29 cellular contexts compared by ENCODE assay signal in genomic region chr15:100988874-100989273, GRCh38.
"Had no signal": no experiment of that assay in that cellular context is flagged by ENCODE, and none has a peak within 500 bp of the region (broad histone marks: within the 10 kb centered on the region; RNA-seq: fewer than 3 reads in every experiment).

No MANE protein-coding gene starts in this region.

- H3K4me3 Mint-ChIP-seq: activated CD4-positive, alpha-beta memory T cell treated with anti-CD3 and anti-CD28 coated beads, Interleukin-2, amount 10 ng/mL, durations not matched to agents 7 days and 5 days; activated CD4-positive, alpha-beta T cell treated with anti-CD3 and anti-CD28 coated beads, Interleukin-2, amount 10 ng/mL, durations not matched to agents 7 days and 5 days; activated naive CD4-positive, alpha-beta T cell treated with anti-CD3 and anti-CD28 coated beads, Interleukin-2, amount 10 ng/mL, durations not matched to agents 7 days and 5 days; activated naive CD8-positive, alpha-beta T cell treated with anti-CD3 and anti-CD28 coated beads, Interleukin-2, amount 10 ng/mL, durations not matched to agents 7 days and 5 days; activated T-cell treated with anti-CD3 and anti-CD28 coated beads, Interleukin-2, amount 50 U/mL, for 24 hours; activated T-cell treated with anti-CD3 and anti-CD28 coated beads, Interleukin-2, amount 50 U/mL, for 72 hours; central memory CD8-positive, alpha-beta T cell; effector memory CD8-positive, alpha-beta T cell; WTC11 had no signal

- H3K27ac Mint-ChIP-seq: activated CD4-positive, alpha-beta memory T cell treated with anti-CD3 and anti-CD28 coated beads, Interleukin-2, amount 10 ng/mL, durations not matched to agents 7 days and 5 days; activated CD4-positive, alpha-beta T cell treated with anti-CD3 and anti-CD28 coated beads, Interleukin-2, amount 10 ng/mL, durations not matched to agents 7 days and 5 days; activated naive CD4-positive, alpha-beta T cell treated with anti-CD3 and anti-CD28 coated beads, Interleukin-2, amount 10 ng/mL, durations not matched to agents 7 days and 5 days; activated naive CD4-positive, alpha-beta T cell treated with anti-CD3 and anti-CD28 coated beads, Interleukin-2, amount 50 U/mL, for 72 hours; activated naive CD8-positive, alpha-beta T cell treated with anti-CD3 and anti-CD28 coated beads, Interleukin-2, amount 10 ng/mL, durations not matched to agents 7 days and 5 days; activated T-cell treated with anti-CD3 and anti-CD28 coated beads, Interleukin-2, amount 50 U/mL, for 24 hours; activated T-cell treated with anti-CD3 and anti-CD28 coated beads, Interleukin-2, amount 50 U/mL, for 72 hours; effector memory CD8-positive, alpha-beta T cell; WTC11 had no signal

- H3K36me3 Mint-ChIP-seq: activated naive CD4-positive, alpha-beta T cell treated with anti-CD3 and anti-CD28 coated beads, Interleukin-2, amount 10 ng/mL, durations not matched to agents 7 days and 5 days; activated naive CD4-positive, alpha-beta T cell treated with anti-CD3 and anti-CD28 coated beads, Interleukin-2, amount 50 U/mL, for 72 hours; activated naive CD8-positive, alpha-beta T cell treated with anti-CD3 and anti-CD28 coated beads, Interleukin-2, amount 10 ng/mL, durations not matched to agents 7 days and 5 days had no signal

- H3K27ac ChIP-seq: brain microvascular endothelial cell, coronary artery, esophagus muscularis mucosa, foreskin keratinocyte, gastrocnemius medialis, heart left ventricle, VCaP had no signal

- H3K4me3 ChIP-seq: coronary artery, esophagus muscularis mucosa, gastrocnemius medialis, heart left ventricle had no signal

- ATAC-seq: activated naive CD4-positive, alpha-beta T cell treated with anti-CD3 and anti-CD28 coated beads, Interleukin-2, amount 50 U/mL, for 72 hours; activated T-cell treated with anti-CD3 and anti-CD28 coated beads, Interleukin-2, amount 50 U/mL, for 72 hours; effector memory CD8-positive, alpha-beta T cell; foreskin keratinocyte; gastrocnemius medialis; heart left ventricle; WTC11 had no signal

- DNase-seq: activated CD4-positive, alpha-beta memory T cell treated with anti-CD3 and anti-CD28 coated beads, Interleukin-2, amount 10 ng/mL, durations not matched to agents 7 days and 5 days; activated CD4-positive, alpha-beta T cell treated with anti-CD3 and anti-CD28 coated beads for 1 hour; activated CD4-positive, alpha-beta T cell treated with anti-CD3 and anti-CD28 coated beads for 4 hours; activated CD4-positive, alpha-beta T cell treated with anti-CD3 and anti-CD28 coated beads, Interleukin-2, amount 10 ng/mL, durations not matched to agents 7 days and 5 days; activated CD4-positive, alpha-beta T cell treated with anti-CD3 and anti-CD28 coated beads, Interleukin-2, amount 50 U/mL, for 4 hours; activated CD8-positive, alpha-beta memory T cell treated with anti-CD3 and anti-CD28 coated beads, Interleukin-2, amount 50 U/mL, for 48 hours; activated gamma-delta T cell; activated naive CD4-positive, alpha-beta T cell; activated naive CD4-positive, alpha-beta T cell treated with anti-CD3 and anti-CD28 coated beads, Interleukin-2, amount 10 ng/mL, durations not matched to agents 7 days and 5 days; activated naive CD8-positive, alpha-beta T cell treated with anti-CD3 and anti-CD28 coated beads, Interleukin-2, amount 10 ng/mL, durations not matched to agents 7 days and 5 days; activated T-cell treated with anti-CD3 and anti-CD28 coated beads for 4 hours; activated T-cell treated with anti-CD3 and anti-CD28 coated beads, Interleukin-2, amount 50 U/mL, for 24 hours; activated T-cell treated with anti-CD3 and anti-CD28 coated beads, Interleukin-2, amount 50 U/mL, for 72 hours; brain microvascular endothelial cell; dermis blood vessel endothelial cell; effector CD4-positive, alpha-beta T cell; effector memory CD8-positive, alpha-beta T cell; erythroblast; foreskin keratinocyte; gastrocnemius medialis; glutamatergic neuron; heart left ventricle; T-helper 2 cell had no signal

- H3K36me3 ChIP-seq: brain microvascular endothelial cell had no signal

- H3K9me3 ChIP-seq: esophagus muscularis mucosa, gastrocnemius medialis had no signal

- H3K27me3 ChIP-seq: brain microvascular endothelial cell, esophagus muscularis mucosa, foreskin keratinocyte, gastrocnemius medialis, heart left ventricle had no signal

- H3K9me3 Mint-ChIP-seq: activated CD4-positive, alpha-beta memory T cell treated with anti-CD3 and anti-CD28 coated beads, Interleukin-2, amount 10 ng/mL, durations not matched to agents 7 days and 5 days; activated CD4-positive, alpha-beta T cell treated with anti-CD3 and anti-CD28 coated beads, Interleukin-2, amount 10 ng/mL, durations not matched to agents 7 days and 5 days; activated naive CD4-positive, alpha-beta T cell treated with anti-CD3 and anti-CD28 coated beads, Interleukin-2, amount 10 ng/mL, durations not matched to agents 7 days and 5 days; activated naive CD4-positive, alpha-beta T cell treated with anti-CD3 and anti-CD28 coated beads, Interleukin-2, amount 50 U/mL, for 72 hours; activated naive CD8-positive, alpha-beta T cell treated with anti-CD3 and anti-CD28 coated beads, Interleukin-2, amount 10 ng/mL, durations not matched to agents 7 days and 5 days; activated T-cell treated with anti-CD3 and anti-CD28 coated beads, Interleukin-2, amount 50 U/mL, for 24 hours; activated T-cell treated with anti-CD3 and anti-CD28 coated beads, Interleukin-2, amount 50 U/mL, for 72 hours; central memory CD8-positive, alpha-beta T cell; effector memory CD8-positive, alpha-beta T cell had no signal

- H3K4me1 ChIP-seq: esophagus muscularis mucosa, foreskin keratinocyte, gastrocnemius medialis, heart left ventricle had no signal

- H3K4me1 Mint-ChIP-seq: activated CD4-positive, alpha-beta memory T cell treated with anti-CD3 and anti-CD28 coated beads, Interleukin-2, amount 10 ng/mL, durations not matched to agents 7 days and 5 days; activated CD4-positive, alpha-beta T cell treated with anti-CD3 and anti-CD28 coated beads, Interleukin-2, amount 10 ng/mL, durations not matched to agents 7 days and 5 days; activated naive CD4-positive, alpha-beta T cell treated with anti-CD3 and anti-CD28 coated beads, Interleukin-2, amount 10 ng/mL, durations not matched to agents 7 days and 5 days; activated naive CD8-positive, alpha-beta T cell treated with anti-CD3 and anti-CD28 coated beads, Interleukin-2, amount 10 ng/mL, durations not matched to agents 7 days and 5 days; central memory CD8-positive, alpha-beta T cell had no signal
